Comparison of ENCODE assay signal across 18 cellular contexts in genomic region chr1:156959414-156959813, GRCh38. TPM values are rescaled to one million over a fixed set of nuclear protein-coding genes. Genes with fewer than 3 reads are reported as not detected.
DNase-seq lines count a peak whose midpoint lies in the region; ATAC-seq and TF ChIP-seq lines count a peak whose summit lies in the region.
"Had no signal": no experiment of that assay in that cellular context is flagged by ENCODE, and none has a peak within 500 bp of the region (broad histone marks: within the 10 kb centered on the region; RNA-seq: fewer than 3 reads in every experiment).

No MANE protein-coding gene starts in this region.

- no peaks in the 10 kb centered on the region for H3K9me3 ChIP-seq in testis

- no peak overlapping the region for H3K4me3 Mint-ChIP-seq in effector memory CD8-positive, alpha-beta T cell
- H3K4me3 Mint-ChIP-seq: activated CD8-positive, alpha-beta T cell treated with anti-CD3 and anti-CD28 coated beads, Interleukin-2, amount 10 ng/mL, durations not matched to agents 7 days and 5 days; CD14-positive monocyte; immature natural killer cell; T-helper 1 cell treated with Interleukin-12 subunit alpha and Interleukin-12 subunit beta and Interleukin-4 antibody, amounts not matched to agents 30 μg/mL and 1 μg/mL, for 36 hours had no signal

- H3K27me3 Mint-ChIP-seq in effector memory CD8-positive, alpha-beta T cell = peaks cover 0 to 8% of the 10 kb centered on the region in 2 donors

- DNase-seq in AG09309 (ENCODE audit: low read depth) (peak; percentile 14), NCI-H510A treated with DMSO at 0.1 percent for 48 hours (lab: John Stamatoyannopoulos, UW) (peak; percentile 93), fibroblast of villous mesenchyme (ENCODE audit: low read depth) (peak; percentile 93), NCI-H345 treated with DMSO at 0.1 percent for 48 hours (lab: John Stamatoyannopoulos, UW; ENCODE audit: unreplicated experiment) (no peak), testis (no peak)
- DNase-seq in effector memory CD8-positive, alpha-beta T cell = no peak
- DNase-seq: activated CD8-positive, alpha-beta T cell treated with anti-CD3 and anti-CD28 coated beads, Interleukin-2, amount 10 ng/mL, durations not matched to agents 7 days and 5 days; activated naive CD4-positive, alpha-beta T cell treated with Interleukin-2 at 50 U/mL for 16 hours; cerebellar nuclear complex; immature natural killer cell; NCI-H1105; stimulated activated CD4-positive, alpha-beta T cell treated with anti-CD3 and anti-CD28 coated beads, Interleukin-4, amount 100 ng/mL, for 1 hour; stimulated activated naive CD8-positive, alpha-beta T cell treated with anti-CD3 and anti-CD28 coated beads, Interleukin-15, Interleukin-2, amounts not matched to agents 100 U/mL and 50 U/mL, for 24 hours had no signal

- no peaks in the 10 kb centered on the region for H3K4me1 ChIP-seq in testis

- H3K9me3 Mint-ChIP-seq in effector memory CD8-positive, alpha-beta T cell = no peaks in the 10 kb centered on the region
- H3K9me3 Mint-ChIP-seq: CD14-positive monocyte, immature natural killer cell had no signal

- H3K4me1 Mint-ChIP-seq in effector memory CD8-positive, alpha-beta T cell (ENCODE audit: low read depth in 2 of 2) = peaks cover 15 to 16% of the 10 kb centered on the region in 2 donors

- H3K4me3 ChIP-seq in AG09309 (ENCODE audit: control insufficient read depth, low read depth, low read length) (no peak overlapping the region), fibroblast of villous mesenchyme (ENCODE audit: low read depth, low read length) (no peak overlapping the region), testis (no peak overlapping the region)

- H3K36me3 ChIP-seq in testis (ENCODE audit: low read depth, missing control alignments) = no peaks in the 10 kb centered on the region

- no peak overlapping the region for H3K27ac Mint-ChIP-seq in effector memory CD8-positive, alpha-beta T cell
- H3K27ac Mint-ChIP-seq: activated CD8-positive, alpha-beta T cell treated with anti-CD3 and anti-CD28 coated beads, Interleukin-2, amount 10 ng/mL, durations not matched to agents 7 days and 5 days; immature natural killer cell; T-helper 1 cell treated with Interleukin-12 subunit alpha and Interleukin-12 subunit beta and Interleukin-4 antibody, amounts not matched to agents 30 μg/mL and 1 μg/mL, for 36 hours had no signal

- H3K36me3 Mint-ChIP-seq in effector memory CD8-positive, alpha-beta T cell (ENCODE audit: insufficient read depth) = peaks cover 3% of the 10 kb centered on the region
- H3K36me3 Mint-ChIP-seq: immature natural killer cell had no signal

- H3K27me3 ChIP-seq in testis = no peaks in the 10 kb centered on the region

- 90 to 93% methylated on average over 2 of the region's 2 CpGs for WGBS in testis, 2 donors

- H3K27ac ChIP-seq in testis = no peak overlapping the region

- intact Hi-C loops in testis (cut with DNase I; ENCODE audit: low total_unique reads) = no loop called here

- TF ChIP-seq POLR2A in testis (IDR thresholded peaks at IDR 0.05) = no peak

- ATAC-seq in GM21447 (IDR thresholded peaks at IDR 0.05; ENCODE audit: unreplicated experiment) (peak; percentile 61), GM18867 (IDR thresholded peaks at IDR 0.05; ENCODE audit: unreplicated experiment) (no peak)
- ATAC-seq in effector memory CD8-positive, alpha-beta T cell (replicated peaks) = no peak
- ATAC-seq: activated CD8-positive, alpha-beta T cell treated with anti-CD3 and anti-CD28 coated beads, Interleukin-2, amount 10 ng/mL, durations not matched to agents 7 days and 5 days; esophagus mucosa; stimulated activated naive CD8-positive, alpha-beta T cell treated with anti-CD3 and anti-CD28 coated beads, Interleukin-15, Interleukin-2, amounts not matched to agents 100 U/mL and 50 U/mL, for 24 hours had no signal

- no peak for TF ChIP-seq CTCF in AG09309 (IDR thresholded peaks at IDR 0.05; ENCODE audit: control insufficient read depth, insufficient read depth, low read depth, low read length, missing control alignments)
- no peak for TF ChIP-seq CTCF in fibroblast of villous mesenchyme (IDR thresholded peaks at IDR 0.05; ENCODE audit: insufficient read depth, low read depth, low read length)
- no peak for TF ChIP-seq CTCF in testis (IDR thresholded peaks at IDR 0.05)

RNA-seq across cellular contexts. Expression of gene LRRC71, which starts 39.0 kb away (rescaled TPM):
- total RNA-seq in fibroblast of villous mesenchyme (not detected in 2 replicates), testis (10 to 100 TPM; 17.5 to 23.1 TPM)
- polyA plus RNA-seq in testis (ENCODE audit: insufficient read depth, low read depth, low replicate concordance) = 49.2 TPM
- total RNA-seq: activated CD8-positive, alpha-beta T cell treated with anti-CD3 and anti-CD28 coated beads, Interleukin-2, amount 10 ng/mL, durations not matched to agents 7 days and 5 days; esophagus mucosa had no signal
- polyA plus RNA-seq: CD14-positive monocyte, immature natural killer cell had no signal

Comparison
In these comparisons a context has a peak if more than half of its experiments do, and no peak if none do; other contexts are left out.
1. DNase-seq: peak in AG09309 (single experiment), NCI-H510A treated with DMSO at 0.1 percent for 48 hours (single experiment) and fibroblast of villous mesenchyme (single experiment); none in NCI-H345 treated with DMSO at 0.1 percent for 48 hours (single experiment), effector memory CD8-positive, alpha-beta T cell (0 of 3) and testis (single experiment).
2. RNA of gene LRRC71, which starts 39.0 kb away (total RNA-seq): 17.5 to 23.1 TPM in testis; not detected in fibroblast of villous mesenchyme; every median in the first group is over 10 times any median in the second.